In the genomic region with DNA sequence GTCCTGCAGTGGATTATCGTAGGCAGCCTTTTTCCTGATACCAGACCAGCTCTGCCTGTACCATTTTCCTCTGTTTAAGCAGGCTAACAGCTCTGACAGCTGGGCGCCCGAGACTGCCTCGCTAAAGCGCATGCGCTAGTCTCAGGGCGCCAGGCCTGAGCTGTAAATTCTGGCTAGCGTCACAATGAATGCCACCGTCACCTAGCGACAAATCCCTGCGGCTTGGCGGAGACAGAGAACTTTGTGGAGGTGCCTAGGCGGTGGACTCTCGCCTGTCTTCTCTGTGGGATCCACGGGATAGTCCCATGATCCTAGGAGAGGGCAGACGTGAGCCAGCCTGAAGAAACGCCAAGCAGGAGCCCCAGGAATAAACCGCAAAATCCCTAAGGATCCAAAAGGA, we compare ENCODE assay signal across 1 cellular context.
TF ChIP-seq lines count a peak whose summit lies in the region.

No MANE protein-coding gene starts in this region.

TF ChIP-seq in K562, 482 proteins besides CTCF, POLR2A, EP300 and RAD21 (continued from another document):
- TF ChIP-seq, protein P1, sequence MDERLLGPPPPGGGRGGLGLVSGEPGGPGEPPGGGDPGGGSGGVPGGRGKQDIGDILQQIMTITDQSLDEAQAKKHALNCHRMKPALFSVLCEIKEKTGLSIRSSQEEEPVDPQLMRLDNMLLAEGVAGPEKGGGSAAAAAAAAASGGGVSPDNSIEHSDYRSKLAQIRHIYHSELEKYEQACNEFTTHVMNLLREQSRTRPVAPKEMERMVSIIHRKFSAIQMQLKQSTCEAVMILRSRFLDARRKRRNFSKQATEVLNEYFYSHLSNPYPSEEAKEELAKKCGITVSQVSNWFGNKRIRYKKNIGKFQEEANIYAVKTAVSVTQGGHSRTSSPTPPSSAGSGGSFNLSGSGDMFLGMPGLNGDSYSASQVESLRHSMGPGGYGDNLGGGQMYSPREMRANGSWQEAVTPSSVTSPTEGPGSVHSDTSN (CRISPR knock-in tag; IDR thresholded peaks at IDR 0.05; ENCODE audit: low read depth): no peak
- TF ChIP-seq, protein P1 (tag; conservative IDR thresholded peaks at IDR 0.05; ENCODE audit: low read depth): peak; percentile 31; the same call in 1 of the 2 replicates
- TF ChIP-seq PPARD (CRISPR knock-in tag; IDR thresholded peaks at IDR 0.05) (no peak), ESRRA (IDR thresholded peaks at IDR 0.05; ENCODE audit: borderline replicate concordance, low read depth) (no peak), NFE2L1 (tag; IDR thresholded peaks at IDR 0.05; ENCODE audit: borderline replicate concordance, low read depth) (no peak), ZNF707 (CRISPR knock-in tag; conservative IDR thresholded peaks at IDR 0.05) (no peak), ZNF668 (CRISPR knock-in tag; IDR thresholded peaks at IDR 0.05) (no peak), TAF15 (IDR thresholded peaks at IDR 0.05; ENCODE audit: low read depth, low read length) (no peak), WHSC1 (IDR thresholded peaks at IDR 0.05; ENCODE audit: low read length) (no peak), NUFIP1 (IDR thresholded peaks at IDR 0.05; ENCODE audit: partially characterized antibody) (no peak), SNIP1 (IDR thresholded peaks at IDR 0.05; ENCODE audit: low read depth) (no peak), ARNT (IDR thresholded peaks at IDR 0.05) (no peak), BRD9 (IDR thresholded peaks at IDR 0.05; ENCODE audit: low read depth, partially characterized antibody) (no peak), ZNF75A (CRISPR knock-in tag; IDR thresholded peaks at IDR 0.05) (no peak), HMG20A (CRISPR knock-in tag; conservative IDR thresholded peaks at IDR 0.05) (no peak), RFX1 (IDR thresholded peaks at IDR 0.05) (peak; percentile 85), PHF20 (IDR thresholded peaks at IDR 0.05; ENCODE audit: partially characterized antibody) (no peak), CREM (IDR thresholded peaks at IDR 0.05; ENCODE audit: low read depth) (peak; percentile 39; the same call in 1 of the 2 replicates), NRF1 (conservative IDR thresholded peaks at IDR 0.05 in 1 of 2, IDR thresholded peaks at IDR 0.05 in 1 of 2) (peak; percentile 89 to 91)
- TF ChIP-seq, protein P2, sequence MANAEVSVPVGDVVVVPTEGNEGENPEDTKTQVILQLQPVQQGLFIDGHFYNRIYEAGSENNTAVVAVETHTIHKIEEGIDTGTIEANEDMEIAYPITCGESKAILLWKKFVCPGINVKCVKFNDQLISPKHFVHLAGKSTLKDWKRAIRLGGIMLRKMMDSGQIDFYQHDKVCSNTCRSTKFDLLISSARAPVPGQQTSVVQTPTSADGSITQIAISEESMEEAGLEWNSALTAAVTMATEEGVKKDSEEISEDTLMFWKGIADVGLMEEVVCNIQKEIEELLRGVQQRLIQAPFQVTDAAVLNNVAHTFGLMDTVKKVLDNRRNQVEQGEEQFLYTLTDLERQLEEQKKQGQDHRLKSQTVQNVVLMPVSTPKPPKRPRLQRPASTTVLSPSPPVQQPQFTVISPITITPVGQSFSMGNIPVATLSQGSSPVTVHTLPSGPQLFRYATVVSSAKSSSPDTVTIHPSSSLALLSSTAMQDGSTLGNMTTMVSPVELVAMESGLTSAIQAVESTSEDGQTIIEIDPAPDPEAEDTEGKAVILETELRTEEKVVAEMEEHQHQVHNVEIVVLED (CRISPR knock-in tag; IDR thresholded peaks at IDR 0.05): no peak
- TF ChIP-seq, protein P3, sequence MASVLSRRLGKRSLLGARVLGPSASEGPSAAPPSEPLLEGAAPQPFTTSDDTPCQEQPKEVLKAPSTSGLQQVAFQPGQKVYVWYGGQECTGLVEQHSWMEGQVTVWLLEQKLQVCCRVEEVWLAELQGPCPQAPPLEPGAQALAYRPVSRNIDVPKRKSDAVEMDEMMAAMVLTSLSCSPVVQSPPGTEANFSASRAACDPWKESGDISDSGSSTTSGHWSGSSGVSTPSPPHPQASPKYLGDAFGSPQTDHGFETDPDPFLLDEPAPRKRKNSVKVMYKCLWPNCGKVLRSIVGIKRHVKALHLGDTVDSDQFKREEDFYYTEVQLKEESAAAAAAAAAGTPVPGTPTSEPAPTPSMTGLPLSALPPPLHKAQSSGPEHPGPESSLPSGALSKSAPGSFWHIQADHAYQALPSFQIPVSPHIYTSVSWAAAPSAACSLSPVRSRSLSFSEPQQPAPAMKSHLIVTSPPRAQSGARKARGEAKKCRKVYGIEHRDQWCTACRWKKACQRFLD (CRISPR knock-in tag; IDR thresholded peaks at IDR 0.05): no peak
- TF ChIP-seq, protein P4, sequence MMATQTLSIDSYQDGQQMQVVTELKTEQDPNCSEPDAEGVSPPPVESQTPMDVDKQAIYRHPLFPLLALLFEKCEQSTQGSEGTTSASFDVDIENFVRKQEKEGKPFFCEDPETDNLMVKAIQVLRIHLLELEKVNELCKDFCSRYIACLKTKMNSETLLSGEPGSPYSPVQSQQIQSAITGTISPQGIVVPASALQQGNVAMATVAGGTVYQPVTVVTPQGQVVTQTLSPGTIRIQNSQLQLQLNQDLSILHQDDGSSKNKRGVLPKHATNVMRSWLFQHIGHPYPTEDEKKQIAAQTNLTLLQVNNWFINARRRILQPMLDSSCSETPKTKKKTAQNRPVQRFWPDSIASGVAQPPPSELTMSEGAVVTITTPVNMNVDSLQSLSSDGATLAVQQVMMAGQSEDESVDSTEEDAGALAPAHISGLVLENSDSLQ (IDR thresholded peaks at IDR 0.05): peak; percentile 73
